ENCODE assay signal across 21 cellular contexts in genomic region chr2:226164512-226164911, GRCh38.
"Had no signal": no experiment of that assay in that cellular context is flagged by ENCODE, and none has a peak within 500 bp of the region (broad histone marks: within the 10 kb centered on the region; RNA-seq: fewer than 3 reads in every experiment).

No MANE protein-coding gene starts in this region.

- H3K27me3 Mint-ChIP-seq: IgD-negative memory B cell had no signal

- H3K27me3 ChIP-seq: SJCRH30 had no signal

- H3K36me3 Mint-ChIP-seq: IgD-negative memory B cell had no signal

- H3K4me2 ChIP-seq: KMS-11 had no signal

- H3K27ac ChIP-seq: HL-60, KMS-11, SJCRH30 had no signal

- H3K4me1 Mint-ChIP-seq: IgD-negative memory B cell had no signal

- H3K4me3 ChIP-seq: K562, SJCRH30 had no signal

- ATAC-seq: K562 had no signal

- H3K4me3 Mint-ChIP-seq: IgD-negative memory B cell had no signal

- H3K36me3 ChIP-seq: SJCRH30 had no signal

- DNase-seq: Kasumi-1, MM.1S, NCI-H1092 treated with DMSO at 0.1 percent for 48 hours, NCI-H1436, NCI-H187, NCI-H2029, NCI-H2081 treated with DMSO at 0.1 percent for 48 hours, NCI-H2171, NCI-H226, NCI-H446, NCI-H510A, NCI-H524 treated with DMSO at 0.1 percent for 48 hours, NCI-H69, NCI-H774, RPMI8226, SHP77 treated with DMSO at 0.1 percent for 48 hours, SJCRH30 had no signal

- H3K9me3 ChIP-seq: SJCRH30 had no signal

- H3K27ac Mint-ChIP-seq: IgD-negative memory B cell had no signal

- H3K9ac ChIP-seq: KMS-11 had no signal
